Comparison of ENCODE assay signal across 14 cellular contexts in the genomic region with DNA sequence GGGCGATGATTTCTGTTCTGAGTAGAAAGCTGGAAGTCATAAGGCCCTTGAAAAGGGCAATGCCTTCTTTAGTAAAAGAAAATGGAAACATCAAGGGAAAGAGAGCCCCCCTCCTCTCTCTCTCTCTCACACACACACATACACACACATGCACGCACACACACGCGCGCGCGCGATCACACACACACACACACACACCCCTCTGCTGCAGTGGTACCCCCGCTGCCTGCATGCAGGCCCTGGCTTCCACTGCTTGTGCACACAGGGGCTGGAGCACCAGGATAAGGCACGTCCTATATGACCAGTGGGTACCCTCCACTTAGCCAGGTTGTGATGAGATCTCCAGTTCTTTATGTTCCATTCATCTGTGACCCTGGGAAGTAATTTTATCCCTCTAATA.
A peak's percentile ranks its signal among the peaks of the same experiment; 100 is the strongest.
DNase-seq lines count a peak whose midpoint lies in the region; ATAC-seq, FAIRE-seq and TF ChIP-seq lines count a peak whose summit lies in the region.
"Had no signal": no experiment of that assay in that cellular context is flagged by ENCODE, and none has a peak within 500 bp of the region (broad histone marks: within the 10 kb centered on the region; RNA-seq: fewer than 3 reads in every experiment).

No MANE protein-coding gene starts in this region.

- no peaks in the 10 kb centered on the region for H3K79me1 ChIP-seq in neuronal stem cell (ENCODE audit: low read depth, low read length)

- H3K9me3 ChIP-seq in neuronal stem cell (replicated peaks in 1 of 2; ENCODE audit: control insufficient read depth in 2 of 2, insufficient read depth in 1 of 2, low read depth in 1 of 2, low read length in 2 of 2), result peaks cover 0 to 8% of the 10 kb centered on the region in 2 donors
- H3K9me3 ChIP-seq in tibial artery, result no peaks in the 10 kb centered on the region
- H3K9me3 ChIP-seq: BE2C had no signal

- no peak overlapping the region for H2BK15ac ChIP-seq in neuronal stem cell (ENCODE audit: low read length)

- no peak overlapping the region for H3K23ac ChIP-seq in neuronal stem cell (ENCODE audit: low read depth, low read length, poor library complexity)

- H3K27ac ChIP-seq in neuronal stem cell (replicated peaks; ENCODE audit: low read length) (no peak overlapping the region), tibial artery (no peak overlapping the region)

- H3K18ac ChIP-seq in neuronal stem cell (ENCODE audit: low read length), result peak overlapping the region; percentile 19

- TF ChIP-seq CTCF in tibial artery (IDR thresholded peaks at IDR 0.05) (no peak), omental fat pad (IDR thresholded peaks at IDR 0.05) (no peak)

- no CpG with 5 or more reads among the region's 10 CpGs for WGBS in neuronal stem cell (ENCODE audit: extremely low coverage in 2 of 2, insufficient read length in 2 of 2, insufficient replicate concordance in 1 of 2), 2 donors

- H2AFZ ChIP-seq in neuronal stem cell (ENCODE audit: low read length), result no peak overlapping the region

- H4K8ac ChIP-seq in neuronal stem cell (ENCODE audit: low read depth, low read length), result no peak overlapping the region

- H2BK120ac ChIP-seq in neuronal stem cell (ENCODE audit: low read depth, low read length), result no peak overlapping the region

- H3K4me3 ChIP-seq in neuronal stem cell (ENCODE audit: low read length in 2 of 2) (no peak overlapping the region), tibial artery (no peak overlapping the region)

- no peak overlapping the region for H2BK12ac ChIP-seq in neuronal stem cell (ENCODE audit: low read length)

- H3K9ac ChIP-seq in neuronal stem cell (ENCODE audit: low read depth, low read length, poor library complexity), result peak overlapping the region; percentile 72

- H3K4ac ChIP-seq in neuronal stem cell (ENCODE audit: low read length), result no peak overlapping the region

- peak overlapping the region; percentile 39 for H4K91ac ChIP-seq in neuronal stem cell (ENCODE audit: low read depth, low read length, poor library complexity)

- intact Hi-C loops in tibial artery (cut with DNase I; ENCODE audit: low total_unique reads), result no loop called here

- DNase-seq in DMS79 (lab: John Stamatoyannopoulos, UW) (peak; percentile 92), NCI-H128 (lab: John Stamatoyannopoulos, UW; ENCODE audit: unreplicated experiment) (peak; percentile 63), NCI-H510A treated with DMSO at 0.1 percent for 48 hours (lab: John Stamatoyannopoulos, UW) (peak; percentile 34), neuronal stem cell (ENCODE audit: low spot score) (no peak), tibial artery (no peak), omental fat pad (ENCODE audit: low spot score) (no peak), GM19239 (ENCODE audit: insufficient read length, low spot score) (no peak)
- DNase-seq: BE2C, DMS153, NCI-H2029 treated with DMSO at 0.1 percent for 48 hours, NCI-H446 treated with DMSO at 0.1 percent for 48 hours, OCI-M1, RPMI8226 had no signal

- no peak overlapping the region for H2AK5ac ChIP-seq in neuronal stem cell (ENCODE audit: low read depth, low read length)

- H3K4me1 ChIP-seq in neuronal stem cell (ENCODE audit: control insufficient read depth in 2 of 2, insufficient read depth in 1 of 2, low read depth in 1 of 2, low read length in 2 of 2) (peaks cover 2% of the 10 kb centered on the region in 2 donors), tibial artery (no peaks in the 10 kb centered on the region)
- H3K4me1 ChIP-seq: BE2C had no signal

- no peak for ATAC-seq in omental fat pad (ENCODE audit: low FRiP score)

- FAIRE-seq in GM19239 (lab: Jason Lieb, UNC), result no peak
- FAIRE-seq: GM12891 had no signal

- no peaks in the 10 kb centered on the region for H3K27me3 ChIP-seq in neuronal stem cell (ENCODE audit: control insufficient read depth in 3 of 3, insufficient read depth in 3 of 3, low read depth in 1 of 3, low read length in 3 of 3)
- H3K27me3 ChIP-seq in tibial artery, result no peaks in the 10 kb centered on the region
- H3K27me3 ChIP-seq: BE2C had no signal

- no peak overlapping the region for H2BK5ac ChIP-seq in neuronal stem cell (ENCODE audit: low read length)

- H3K14ac ChIP-seq in neuronal stem cell (ENCODE audit: low read length), result no peak overlapping the region

- no peaks in the 10 kb centered on the region for H3K36me3 ChIP-seq in neuronal stem cell (replicated peaks in 1 of 2; ENCODE audit: control insufficient read depth in 2 of 2, insufficient read depth in 2 of 2, low read length in 2 of 2)
- H3K36me3 ChIP-seq in tibial artery, result no peaks in the 10 kb centered on the region
- H3K36me3 ChIP-seq: BE2C had no signal

- H3K4me2 ChIP-seq in neuronal stem cell (ENCODE audit: insufficient read depth, low read length, poor library complexity, severe bottlenecking), result no peak overlapping the region

Comparison
In these comparisons a context has a peak if more than half of its experiments do, and no peak if none do; other contexts are left out.
1. DNase-seq: peak in DMS79 (single experiment), NCI-H128 (single experiment) and NCI-H510A treated with DMSO at 0.1 percent for 48 hours (single experiment); none in neuronal stem cell (single experiment), tibial artery (0 of 2), omental fat pad (single experiment) and GM19239 (single experiment).